ENCODE assay signal across 16 cellular contexts in the genomic region with DNA sequence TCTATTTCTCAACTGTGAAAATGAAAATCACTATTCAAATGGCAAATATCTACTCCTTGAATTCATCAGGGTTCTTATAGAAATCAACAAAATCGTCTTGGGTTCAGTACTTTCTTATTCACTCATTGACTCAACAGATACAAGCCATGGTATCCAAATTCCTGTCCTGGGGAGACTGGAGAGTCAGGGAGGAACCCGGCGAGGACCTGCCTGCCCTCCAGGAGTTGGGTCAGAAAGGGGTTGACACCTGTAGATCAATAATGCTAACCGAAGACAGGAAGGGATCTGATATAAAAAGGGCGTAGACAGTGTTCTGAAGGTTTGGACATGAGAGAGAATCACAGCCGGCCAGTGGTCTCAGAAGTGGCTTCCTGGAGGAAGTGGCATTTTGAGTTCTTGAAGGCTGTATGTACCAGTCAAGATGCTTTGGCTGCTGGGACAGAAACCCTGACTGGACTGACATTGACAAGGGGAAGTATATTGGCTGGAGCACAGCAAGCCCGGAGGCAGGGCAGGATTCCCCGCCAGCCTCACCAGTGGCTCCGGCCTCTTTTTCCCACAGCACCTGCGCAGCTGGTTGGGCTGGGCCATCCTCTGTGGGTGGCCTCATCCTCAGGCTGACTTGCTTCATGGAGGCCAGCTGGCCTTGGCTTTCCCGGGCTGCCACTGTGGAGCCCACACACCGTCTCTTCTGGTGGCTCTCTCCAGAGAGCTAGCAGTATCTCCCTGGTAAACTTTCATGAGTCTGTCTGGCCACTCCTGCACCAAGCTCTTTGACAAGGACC. TPM values are rescaled to one million over a fixed set of nuclear protein-coding genes. Genes with fewer than 3 reads are reported as not detected.
DNase-seq lines count a peak whose midpoint lies in the region; ATAC-seq, FAIRE-seq and TF ChIP-seq lines count a peak whose summit lies in the region.
"Had no signal": no experiment of that assay in that cellular context is flagged by ENCODE, and none has a peak within 500 bp of the region (broad histone marks: within the 10 kb centered on the region; RNA-seq: fewer than 3 reads in every experiment).

No MANE protein-coding gene starts in this region.

- ATAC-seq in heart left ventricle: peak in 1 of 4 donors; percentile 3
- no peak for ATAC-seq in left cardiac atrium
- ATAC-seq in upper lobe of right lung: no peak
- no peak for ATAC-seq in HG02885 (IDR thresholded peaks at IDR 0.05; ENCODE audit: poor library complexity, unreplicated experiment)

- peaks cover 17% of the 10 kb centered on the region for H3F3A ChIP-seq in neural progenitor cell (ENCODE audit: low read depth)

- H3K9me3 Mint-ChIP-seq in astrocyte (ENCODE audit: unreplicated experiment) (peaks cover 2% of the 10 kb centered on the region), neural progenitor cell (peaks cover 8% of the 10 kb centered on the region)

- H2AFZ ChIP-seq in astrocyte (ENCODE audit: low read depth, low read length) (no peak overlapping the region), neural progenitor cell (replicated peaks) (no peak overlapping the region)

- 64 to 86% (median 80%) methylated on average over 9 to 12 of the region's 12 CpGs for WGBS in heart left ventricle, 4 donors

- H3K4me3 Mint-ChIP-seq in astrocyte (ENCODE audit: unreplicated experiment) (peak overlapping the region; percentile 62), neural progenitor cell (no peak overlapping the region)

- peaks cover 4% of the 10 kb centered on the region for H3K27me3 Mint-ChIP-seq in astrocyte (ENCODE audit: low read depth, unreplicated experiment)
- H3K27me3 Mint-ChIP-seq in neural progenitor cell (ENCODE audit: insufficient read depth, low read depth): peaks cover 10% of the 10 kb centered on the region

- peaks cover 14% of the 10 kb centered on the region for H3K36me3 Mint-ChIP-seq in astrocyte (ENCODE audit: low read depth, unreplicated experiment)
- H3K36me3 Mint-ChIP-seq in neural progenitor cell: peaks cover 28% of the 10 kb centered on the region
- H3K36me3 Mint-ChIP-seq: CD4-positive, CD25-positive, alpha-beta regulatory T cell had no signal

- TF ChIP-seq POLR2A in heart left ventricle (IDR thresholded peaks at IDR 0.05): no peak

- H3K4me3 ChIP-seq in heart left ventricle (no peak overlapping the region), astrocyte (ENCODE audit: insufficient read depth, low read depth, low read length) (no peak overlapping the region), neural progenitor cell (no peak overlapping the region), upper lobe of right lung (no peak overlapping the region)
- H3K4me3 ChIP-seq: tibial artery had no signal

- no peak for FAIRE-seq in astrocyte (lab: Jason Lieb, UNC)
- FAIRE-seq in frontal cortex (lab: Jason Lieb, UNC): no peak
- FAIRE-seq: A204.1, colon had no signal

- no peak overlapping the region for H3K9ac ChIP-seq in astrocyte (ENCODE audit: low read length)
- no peak overlapping the region for H3K9ac ChIP-seq in neural progenitor cell

- H3K27me3 ChIP-seq in heart left ventricle (peaks cover 0 to 6% (median 0%) of the 10 kb centered on the region in 9 donors), astrocyte (ENCODE audit: insufficient read depth, low read length) (no peaks in the 10 kb centered on the region), neural progenitor cell (peaks cover 39% of the 10 kb centered on the region), upper lobe of right lung (no peaks in the 10 kb centered on the region)
- H3K27me3 ChIP-seq: tibial artery had no signal

- H3K9me3 ChIP-seq in heart left ventricle (peaks cover 0 to 11% (median 0%) of the 10 kb centered on the region in 12 donors), astrocyte (ENCODE audit: insufficient read depth, low read depth, low read length) (no peaks in the 10 kb centered on the region), neural progenitor cell (ENCODE audit: low read depth) (no peaks in the 10 kb centered on the region), upper lobe of right lung (no peaks in the 10 kb centered on the region)
- H3K9me3 ChIP-seq: tibial artery had no signal

- H3K79me2 ChIP-seq in astrocyte (ENCODE audit: insufficient read depth, low read length) (peaks cover 53% of the 10 kb centered on the region), neural progenitor cell (ENCODE audit: low read depth) (peaks cover 3% of the 10 kb centered on the region)

- intact Hi-C loops in heart left ventricle (cut with DNase I): no loop called here
- intact Hi-C loops in left cardiac atrium (cut with DNase I): no loop called here
- intact Hi-C loops in upper lobe of right lung (cut with DNase I): no loop called here

- TF ChIP-seq CTCF in heart left ventricle (IDR thresholded peaks at IDR 0.05) (no peak), astrocyte (IDR thresholded peaks at IDR 0.05; ENCODE audit: insufficient read depth, low read depth, low read length) (no peak), neural progenitor cell (IDR thresholded peaks at IDR 0.05) (no peak), upper lobe of right lung (IDR thresholded peaks at IDR 0.05) (no peak)

- H3K27ac Mint-ChIP-seq in astrocyte (ENCODE audit: unreplicated experiment) (no peak overlapping the region), neural progenitor cell (peak overlapping the region; percentile 66)
- H3K27ac Mint-ChIP-seq: CD4-positive, CD25-positive, alpha-beta regulatory T cell had no signal

- peaks cover 0 to 18% (median 0%) of the 10 kb centered on the region in 9 donors for H3K36me3 ChIP-seq in heart left ventricle
- H3K36me3 ChIP-seq in astrocyte (ENCODE audit: insufficient read depth, low read length): no peaks in the 10 kb centered on the region
- no peaks in the 10 kb centered on the region for H3K36me3 ChIP-seq in neural progenitor cell
- no peaks in the 10 kb centered on the region for H3K36me3 ChIP-seq in upper lobe of right lung

- DNase-seq in heart left ventricle (peak in 1 of 5 donors; percentile 29), left cardiac atrium (no peak), astrocyte (ENCODE audit: low read depth) (no peak), neural progenitor cell (ENCODE audit: low spot score) (no peak), upper lobe of right lung (peak; percentile 42), inferior parietal cortex (ENCODE audit: extremely low spot score) (no peak), frontal cortex (ENCODE audit: low spot score in 2 of 2) (no peak)
- DNase-seq: activated CD4-positive, alpha-beta T cell treated with anti-CD3 and anti-CD28 coated beads for 48 hours; activated naive CD4-positive, alpha-beta T cell; CD4-positive, CD25-positive, alpha-beta regulatory T cell; DMS53; stimulated activated CD4-positive, alpha-beta T cell treated with anti-CD3 and anti-CD28 coated beads, Interleukin-12 subunit alpha, Interleukin-12 subunit beta, amount 100 ng/mL, for 4 hours; tibial artery had no signal

- H3K4me2 ChIP-seq in astrocyte (ENCODE audit: low read length) (no peak overlapping the region), neural progenitor cell (no peak overlapping the region)

- H3K4me1 ChIP-seq in heart left ventricle (peaks cover 7 to 80% (median 60%) of the 10 kb centered on the region in 12 donors), astrocyte (ENCODE audit: insufficient read depth, low read length) (peaks cover 13% of the 10 kb centered on the region), neural progenitor cell (peaks cover 8% of the 10 kb centered on the region), upper lobe of right lung (peaks cover 29% of the 10 kb centered on the region)

- H3K27ac ChIP-seq in heart left ventricle: peak overlapping the region in 11 of 12 donors; percentile 27 to 96 (median 90)
- no peak overlapping the region for H3K27ac ChIP-seq in astrocyte (ENCODE audit: low read depth, low read length)
- no peak overlapping the region for H3K27ac ChIP-seq in neural progenitor cell
- no peak overlapping the region for H3K27ac ChIP-seq in upper lobe of right lung

- peaks cover 27% of the 10 kb centered on the region for H3K4me1 Mint-ChIP-seq in astrocyte (ENCODE audit: low read depth, unreplicated experiment)
- H3K4me1 Mint-ChIP-seq in neural progenitor cell: peaks cover 31% of the 10 kb centered on the region

- H4K20me1 ChIP-seq in astrocyte (ENCODE audit: insufficient read depth, low read length) (peaks cover 50% of the 10 kb centered on the region), neural progenitor cell (ENCODE audit: low read depth) (peaks cover 21% of the 10 kb centered on the region)

RNA-seq across cellular contexts. Expression of a gene that starts 3.0 kb away (rescaled TPM):
- total RNA-seq in heart left ventricle (100 to 1,000 TPM in 8 of 9 donors, 10 to 100 TPM in 1; 78.7 to 151 (median 111) TPM), left cardiac atrium (10 to 100 TPM; 69.3 to 99.6 TPM), astrocyte (83.3 and 84.1 TPM in 2 replicates), neural progenitor cell (ENCODE audit: low replicate concordance) (18.9 and 40.7 TPM in 2 replicates), upper lobe of right lung (178 TPM), frontal cortex (27.7 TPM)
- polyA plus RNA-seq in heart left ventricle: 100 to 1,000 TPM in 1 of 2 donors, 10 to 100 TPM in 1; 87.6 to 128 TPM

RNA-seq across cellular contexts. Expression of a gene that starts 39.9 kb away (rescaled TPM):
- 1 to 10 TPM; 1.1 to 7.3 (median 3.6) TPM for total RNA-seq in heart left ventricle
- polyA plus RNA-seq in heart left ventricle: 1 to 10 TPM; 5.6 TPM
- total RNA-seq in left cardiac atrium: 1 to 10 TPM; 2.3 to 2.4 TPM
- 0.34 and 1.4 TPM in 2 replicates for total RNA-seq in astrocyte
- 0.43 TPM in 1 of 2 replicates, not detected in the other for total RNA-seq in neural progenitor cell (ENCODE audit: low replicate concordance)
- total RNA-seq in upper lobe of right lung: 50.9 TPM
- total RNA-seq in frontal cortex: 0.41 TPM
- total RNA-seq: CD4-positive, CD25-positive, alpha-beta regulatory T cell had no signal
- polyA plus RNA-seq: CD4-positive, CD25-positive, alpha-beta regulatory T cell had no signal

Comparison
In these comparisons a context has a peak if more than half of its experiments do, and no peak if none do; other contexts are left out.
1. H3K27ac ChIP-seq: peak in heart left ventricle (11 of 12); none in astrocyte (single experiment), neural progenitor cell (single experiment) and upper lobe of right lung (single experiment).